ENCODE assay signal across 8 cellular contexts in genomic region chr17:60676758-60677307, GRCh38. TPM values are rescaled to one million over a fixed set of nuclear protein-coding genes. Genes with fewer than 3 reads are reported as not detected.
A peak's percentile ranks its signal among the peaks of the same experiment; 100 is the strongest.
DNase-seq lines count a peak whose midpoint lies in the region; ATAC-seq, FAIRE-seq and TF ChIP-seq lines count a peak whose summit lies in the region.

No MANE protein-coding gene starts in this region.

- H3K9ac ChIP-seq in mucosa of rectum (ENCODE audit: low read depth in 1 of 2, low read length in 2 of 2): peak overlapping the region; percentile 79 to 82

- TF ChIP-seq POLR2A in A549 (IDR thresholded peaks at IDR 0.05; ENCODE audit: low read length) (peak; percentile 11; the same call in 1 of the 2 replicates), breast epithelium (IDR thresholded peaks at IDR 0.05) (peak; percentile 63)

- ATAC-seq in A549 (peak in 1 of 2 experiments; percentile 1; a peak in 2 of 6 replicates), HG02759 (IDR thresholded peaks at IDR 0.05; ENCODE audit: unreplicated experiment) (no peak), HG03097 (IDR thresholded peaks at IDR 0.05; ENCODE audit: low FRiP score, unreplicated experiment) (no peak)

- TF ChIP-seq EP300 in A549 (IDR thresholded peaks at IDR 0.05): no peak

- FAIRE-seq in A549 (lab: Jason Lieb, UNC): no peak

- WGBS in A549 (ENCODE audit: missing lambda C conversion rate): 33% methylated on average over 17 of the region's 17 CpGs

- H3K4me1 ChIP-seq in A549 (peaks cover 9% of the 10 kb centered on the region; the same call in 2 of the 3 replicates), breast epithelium (no peaks in the 10 kb centered on the region), mucosa of rectum (ENCODE audit: control insufficient read depth in 2 of 2, insufficient read depth in 2 of 2, low read length in 2 of 2) (peaks cover 8 to 9% of the 10 kb centered on the region in 2 donors)

- TF ChIP-seq RAD21 in A549 (conservative IDR thresholded peaks at IDR 0.05 in 1 of 2, IDR thresholded peaks at IDR 0.05 in 1 of 2): no peak

- H3K36me3 ChIP-seq in breast epithelium: no peaks in the 10 kb centered on the region
- no peaks in the 10 kb centered on the region for H3K36me3 ChIP-seq in mucosa of rectum (ENCODE audit: control insufficient read depth in 2 of 2, insufficient read depth in 2 of 2, low read length in 2 of 2)

- POLR2A ChIA-PET in A549 (lab: Yijun Ruan, JAX): interaction anchor here (0.6 to 1.6 kb wide), 7 partner anchors 8 to 1484 kb away, joined by 3 to 8 read pairs (median 6); partner anchors contain the start of genes PPM1D and USP32

- TF ChIP-seq CTCF in A549 (IDR thresholded peaks at IDR 0.05) (no peak), HFF-Myc (IDR thresholded peaks at IDR 0.05; ENCODE audit: low read depth, low read length, missing control alignments) (no peak), breast epithelium (IDR thresholded peaks at IDR 0.05) (no peak)

- no peaks in the 10 kb centered on the region for H3K9me3 ChIP-seq in A549
- no peaks in the 10 kb centered on the region for H3K9me3 ChIP-seq in breast epithelium
- no peaks in the 10 kb centered on the region for H3K9me3 ChIP-seq in mucosa of rectum (ENCODE audit: control insufficient read depth in 2 of 2, low read length in 2 of 2)

- H3K4me3 ChIP-seq in A549: peak overlapping the region; percentile 81
- H3K4me3 ChIP-seq in HFF-Myc (replicated peaks; ENCODE audit: low read depth, low read length): peak overlapping the region; percentile 72
- H3K4me3 ChIP-seq in breast epithelium: peak overlapping the region; percentile 71 to 95 (median 88)
- peak overlapping the region; percentile 99 for H3K4me3 ChIP-seq in mucosa of rectum (ENCODE audit: low read length in 2 of 2)

- DNase-seq in A549 (ENCODE audit: low read depth in 1 of 2, low spot score in 1 of 2) (no peak), HFF-Myc (ENCODE audit: extremely low read depth, low read depth) (no peak), breast epithelium (ENCODE audit: low spot score in 2 of 2) (no peak), NCI-H187 treated with DMSO at 0.1 percent for 48 hours (lab: John Stamatoyannopoulos, UW) (no peak)
- DNase-seq in NK-92 treated with Interleukin-12 subunit alpha and Interleukin-12 subunit beta, amount 100 ng/mL, for 24 hours (lab: John Stamatoyannopoulos, UW): no peak

- peak overlapping the region; percentile 60 to 88 for H3K27ac ChIP-seq in A549
- peak overlapping the region; percentile 85 to 88 for H3K27ac ChIP-seq in breast epithelium
- H3K27ac ChIP-seq in mucosa of rectum (ENCODE audit: low read depth in 2 of 2, low read length in 2 of 2): peak overlapping the region; percentile 79 to 87

- intact Hi-C loops in breast epithelium (cut with DNase I; ENCODE audit: low total_unique reads): no loop called here

- H3K4me2 ChIP-seq in A549: peak overlapping the region; percentile 95

- CTCF ChIA-PET in A549 (lab: Yijun Ruan, JAX): interaction anchor here (0.6 to 1.2 kb wide), 3 partner anchors 9 to 733 kb away, joined by 3 read pairs; no protein-coding TSS in a partner anchor

- H3K27me3 ChIP-seq in breast epithelium (no peaks in the 10 kb centered on the region), mucosa of rectum (ENCODE audit: control insufficient read depth in 2 of 2, insufficient read depth in 2 of 2, low read length in 2 of 2) (no peaks in the 10 kb centered on the region)

TF ChIP-seq in A549, 52 proteins besides CTCF, POLR2A, EP300 and RAD21:
- TF ChIP-seq BCL3 (IDR thresholded peaks at IDR 0.05) (peak; percentile 24; the same call in 1 of the 3 replicates), KDM1A (IDR thresholded peaks at IDR 0.05; ENCODE audit: low read depth) (no peak), MAFK (IDR thresholded peaks at IDR 0.05; ENCODE audit: partially characterized antibody) (no peak), KDM5A (IDR thresholded peaks at IDR 0.05) (no peak), PHF8 (IDR thresholded peaks at IDR 0.05; ENCODE audit: borderline replicate concordance, low read depth) (peak; percentile 68), HOXB5 (CRISPR knock-in tag; IDR thresholded peaks at IDR 0.05) (no peak)

RNA-seq across cellular contexts. Expression of gene BCAS3, which starts 0.8 kb away (rescaled TPM):
- polyA plus RNA-seq in A549 (2011; rRNA removed): 43.4 and 86.6 TPM in 2 replicates
- 8.0 and 10.4 TPM in 2 replicates for polyA plus RNA-seq in A549 (2012; cell fraction: cytosol; rRNA removed)
- polyA plus RNA-seq in A549 (2012; cell fraction: nucleus; rRNA removed): 11.4 and 20.1 TPM in 2 replicates
- polyA plus RNA-seq in A549 (2017; fragmentation: RNase III; extraction: RNeasy Plus Mini Kit Qiagen cat#74134 plus additional on column Dnase treatment): 14.7 to 18.0 TPM (median 15.6 TPM) in 3 replicates
- 332 and 356 TPM in 2 replicates for polyA minus RNA-seq in A549 (2011; rRNA and poly(A)+ RNA removed)
- 10 to 100 TPM; 30.8 to 47.9 (median 31.2) TPM for total RNA-seq in breast epithelium
